Comparison of ENCODE assay signal across 8 cellular contexts in genomic region chr6:43173496-43174262, GRCh38. TPM values are rescaled to one million over a fixed set of nuclear protein-coding genes. Genes with fewer than 3 reads are reported as not detected.
A peak's percentile ranks its signal among the peaks of the same experiment; 100 is the strongest.
DNase-seq lines count a peak whose midpoint lies in the region; ATAC-seq and TF ChIP-seq lines count a peak whose summit lies in the region.

No MANE protein-coding gene starts in this region.

- peak overlapping the region; percentile 80 for H3K4me3 ChIP-seq in HAP-1

- peaks cover 45% of the 10 kb centered on the region for H3K36me3 Mint-ChIP-seq in activated B cell treated with CpG ODN at 0.5 μM for 24 hours (ENCODE audit: low read depth)

- ATAC-seq in activated B cell treated with CpG ODN at 0.5 μM for 24 hours (ENCODE audit: low read depth) (no peak), foreskin keratinocyte (no peak)

- POLR2A ChIA-PET in activated B cell treated with CpG ODN at 0.5 μM for 24 hours (lab: Charles Lee), result interaction anchor here (0.5 to 3.6 kb wide), 13 partner anchors 8 to 456 kb away, joined by 3 to 35 read pairs (median 6); partner anchors contain the start of genes ABCC10, CUL9, DNPH1 and GTPBP2

- DNase-seq in HAP-1 (ENCODE audit: low spot score in 2 of 2), result no peak
- no peak for DNase-seq in activated B cell treated with CpG ODN at 0.5 μM for 24 hours
- DNase-seq in foreskin keratinocyte, result peak in 1 of 2 donors; percentile 35
- DNase-seq in stimulated activated CD8-positive, alpha-beta memory T cell treated with anti-CD3 and anti-CD28 coated beads, Interleukin-4, amount 100 ng/mL, for 48 hours, result peak; percentile 40
- no peak for DNase-seq in NCI-H2081 treated with DMSO at 0.1 percent for 48 hours (lab: John Stamatoyannopoulos, UW)
- no peak for DNase-seq in SHP77 (lab: John Stamatoyannopoulos, UW)
- DNase-seq in AG20443 (ENCODE audit: low spot score), result no peak
- DNase-seq in epidermal melanocyte (ENCODE audit: insufficient read length, low spot score), result no peak

- CTCF ChIA-PET in activated B cell treated with CpG ODN at 0.5 μM for 24 hours (lab: Charles Lee), result interaction anchor here (1.0 to 2.0 kb wide), 3 partner anchors 8 to 56 kb away, joined by 4 to 7 read pairs (median 5); partner anchors contain the start of genes CUL9 and DNPH1

- H3K4me3 Mint-ChIP-seq in activated B cell treated with CpG ODN at 0.5 μM for 24 hours, result peak overlapping the region; percentile 91

- H3K4me1 ChIP-seq in HAP-1, result peaks cover 17% of the 10 kb centered on the region
- peaks cover 17% of the 10 kb centered on the region for H3K4me1 ChIP-seq in foreskin keratinocyte

- no peaks in the 10 kb centered on the region for H3K9me3 Mint-ChIP-seq in activated B cell treated with CpG ODN at 0.5 μM for 24 hours

- in situ Hi-C loops in HAP-1 (cut with MboI; ENCODE audit: low sequenced_read_pairs), result no loop called here

- H3K27ac ChIP-seq in foreskin keratinocyte, result peak overlapping the region; percentile 11

- H3K27me3 ChIP-seq in HAP-1 (ENCODE audit: low read depth) (no peaks in the 10 kb centered on the region), foreskin keratinocyte (no peaks in the 10 kb centered on the region)

- TF ChIP-seq CTCF in activated B cell treated with CpG ODN at 0.5 μM for 24 hours (IDR thresholded peaks at IDR 0.05) (no peak), foreskin keratinocyte (conservative IDR thresholded peaks at IDR 0.05) (no peak)

- H3K27me3 Mint-ChIP-seq in activated B cell treated with CpG ODN at 0.5 μM for 24 hours, result no peaks in the 10 kb centered on the region

- no peaks in the 10 kb centered on the region for H3K9me3 ChIP-seq in HAP-1

- H3K27ac Mint-ChIP-seq in activated B cell treated with CpG ODN at 0.5 μM for 24 hours, result peak overlapping the region; percentile 74

- H3K4me1 Mint-ChIP-seq in activated B cell treated with CpG ODN at 0.5 μM for 24 hours, result peaks cover 48% of the 10 kb centered on the region

- peaks cover 31% of the 10 kb centered on the region for H3K36me3 ChIP-seq in HAP-1 (replicated peaks)

- intact Hi-C loops in activated B cell treated with CpG ODN at 0.5 μM for 24 hours (cut with micrococcal nuclease), result loop anchor here (1.0 to 5.0 kb wide), 6 partner anchors 9 to 1089 kb away; partner anchors contain the start of genes BICRAL, CUL9 and KLHDC3

RNA-seq across cellular contexts. Expression of gene SRF, which starts 2.6 kb away (rescaled TPM):
- total RNA-seq in activated B cell treated with CpG ODN at 0.5 μM for 24 hours, result 35.9 and 37.8 TPM in 2 replicates
- 29.1 and 30.0 TPM in 2 replicates for total RNA-seq in foreskin keratinocyte
- 24.4 and 27.4 TPM in 2 replicates for polyA plus RNA-seq in foreskin keratinocyte

RNA-seq across cellular contexts. Expression of gene CUL9, which starts 8.3 kb away (rescaled TPM):
- total RNA-seq in activated B cell treated with CpG ODN at 0.5 μM for 24 hours (69.2 and 70.8 TPM in 2 replicates), foreskin keratinocyte (39.4 and 46.7 TPM in 2 replicates)
- 32.3 and 33.7 TPM in 2 replicates for polyA plus RNA-seq in foreskin keratinocyte

RNA-seq across cellular contexts. Expression of gene DNPH1, which starts 55.6 kb away (rescaled TPM):
- 56.7 and 57.5 TPM in 2 replicates for total RNA-seq in activated B cell treated with CpG ODN at 0.5 μM for 24 hours
- total RNA-seq in foreskin keratinocyte, result 82.3 and 89.4 TPM in 2 replicates
- polyA plus RNA-seq in foreskin keratinocyte, result 147 and 170 TPM in 2 replicates
